Comparison of ENCODE assay signal across 18 cellular contexts in the genomic region with DNA sequence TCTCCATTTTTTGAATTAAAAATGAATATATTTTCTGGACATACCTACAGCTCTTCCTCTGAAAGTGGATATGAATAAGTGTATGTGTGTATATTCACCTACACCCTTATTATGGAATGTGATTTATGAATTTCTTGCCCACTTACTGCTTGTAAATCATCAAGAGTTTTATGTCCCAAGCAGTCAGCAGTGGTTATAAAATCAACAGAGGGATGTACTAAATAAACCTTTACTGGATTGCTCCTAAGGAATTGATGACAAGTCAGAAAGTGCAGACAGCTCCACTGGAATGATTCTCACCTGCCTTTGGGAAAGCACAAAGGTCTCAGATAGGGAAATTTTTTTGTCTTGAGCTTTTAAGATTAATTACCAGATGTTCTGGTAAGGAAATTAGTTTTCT. TPM values are rescaled to one million over a fixed set of nuclear protein-coding genes. Genes with fewer than 3 reads are reported as not detected.
DNase-seq lines count a peak whose midpoint lies in the region; ATAC-seq, FAIRE-seq and TF ChIP-seq lines count a peak whose summit lies in the region.
"Had no signal": no experiment of that assay in that cellular context is flagged by ENCODE, and none has a peak within 500 bp of the region (broad histone marks: within the 10 kb centered on the region; RNA-seq: fewer than 3 reads in every experiment).

No MANE protein-coding gene starts in this region.

- intact Hi-C loops in PC-3 (cut with micrococcal nuclease) = no loop called here
- intact Hi-C loops in MCF 10A (cut with micrococcal nuclease) = no loop called here

- ATAC-seq in A549 = no peak
- peak; percentile 61 for ATAC-seq in PC-3
- ATAC-seq: K562 had no signal

- TF ChIP-seq EP300 in A549 (IDR thresholded peaks at IDR 0.05) = no peak
- TF ChIP-seq EP300 in tibial nerve (IDR thresholded peaks at IDR 0.05) = no peak

- no peaks in the 10 kb centered on the region for H3F3A ChIP-seq in PC-3 (ENCODE audit: low read length, unreplicated experiment)

- peaks cover 6% of the 10 kb centered on the region for H3K9me3 Mint-ChIP-seq in MCF 10A (ENCODE audit: unreplicated experiment)

- H3K4me1 ChIP-seq in A549 (no peaks in the 10 kb centered on the region), PC-3 (ENCODE audit: insufficient read depth, low read length) (peaks cover 6% of the 10 kb centered on the region; the same call in 1 of the 2 replicates), small intestine (ENCODE audit: control insufficient read depth in 2 of 2, insufficient read depth in 1 of 2, low read depth in 1 of 2, low read length in 1 of 2) (peaks cover 0 to 2% of the 10 kb centered on the region in 2 donors), tibial nerve (no peaks in the 10 kb centered on the region)
- H3K4me1 ChIP-seq: HAP-1 had no signal

- FAIRE-seq in A549 (lab: Jason Lieb, UNC) (peak; percentile 18), small intestine (lab: Jason Lieb, UNC) (no peak)
- FAIRE-seq: GM18507, K562 had no signal

- TF ChIP-seq CTCF in A549 (IDR thresholded peaks at IDR 0.05) = no peak
- TF ChIP-seq CTCF in PC-3 (conservative IDR thresholded peaks at IDR 0.05; ENCODE audit: low read depth, low read length) = no peak
- no peak for TF ChIP-seq CTCF in MCF 10A (IDR thresholded peaks at IDR 0.05; ENCODE audit: unreplicated experiment)
- no peak for TF ChIP-seq CTCF in tibial nerve (IDR thresholded peaks at IDR 0.05)

- H3K4me2 ChIP-seq in A549 (no peak overlapping the region), PC-3 (ENCODE audit: low read length) (no peak overlapping the region)
- H3K4me2 ChIP-seq: BLaER1 had no signal

- H2AFZ ChIP-seq in PC-3 (ENCODE audit: low read length) = no peak overlapping the region

- TF ChIP-seq RAD21 in A549 (conservative IDR thresholded peaks at IDR 0.05 in 1 of 2, IDR thresholded peaks at IDR 0.05 in 1 of 2) = no peak

- POLR2A ChIA-PET in A549 (lab: Yijun Ruan, JAX) (no interaction called here), PC-3 (lab: Charles Lee; ENCODE audit: unreplicated experiment) (interaction anchor here (0.6 to 0.7 kb wide), 2 partner anchors 113 to 349 kb away, joined by 4 to 5 read pairs; no protein-coding TSS in a partner anchor), MCF 10A (lab: Yijun Ruan, JAX) (no interaction called here)

- DNase-seq in A549 (ENCODE audit: low read depth in 1 of 2, low spot score in 1 of 2) = no peak
- peak; percentile 22 for DNase-seq in PC-3
- DNase-seq in left kidney (ENCODE audit: low read depth, low spot score) = peak; percentile 34
- DNase-seq in small intestine = peak; percentile 77
- DNase-seq in GM19240 (ENCODE audit: insufficient read length, low spot score) = no peak
- no peak for DNase-seq in MCF 10A (ENCODE audit: unreplicated experiment)
- DNase-seq in tibial nerve (ENCODE audit: low spot score in 2 of 2) = no peak
- DNase-seq: AML-193; CD8-positive, alpha-beta memory T cell; DMS53; GF-D8; GOT3 had no signal

- peaks cover 14% of the 10 kb centered on the region; the same call in 2 of the 3 replicates for H3K9me3 ChIP-seq in A549
- no peaks in the 10 kb centered on the region for H3K9me3 ChIP-seq in PC-3 (ENCODE audit: low read length)
- no peaks in the 10 kb centered on the region for H3K9me3 ChIP-seq in small intestine (ENCODE audit: control insufficient read depth, low read depth)
- H3K9me3 ChIP-seq in tibial nerve = peaks cover 0 to 8% (median 0%) of the 10 kb centered on the region in 4 donors
- H3K9me3 ChIP-seq: HAP-1 had no signal

- H3K27me3 ChIP-seq in PC-3 (ENCODE audit: low read length) = no peaks in the 10 kb centered on the region
- peaks cover 0 to 5% of the 10 kb centered on the region in 2 donors for H3K27me3 ChIP-seq in small intestine (ENCODE audit: control insufficient read depth in 2 of 2, insufficient read depth in 2 of 2, low read length in 2 of 2)
- H3K27me3 ChIP-seq in tibial nerve = no peaks in the 10 kb centered on the region
- H3K27me3 ChIP-seq: BLaER1 had no signal

- H3K27ac ChIP-seq in A549 (no peak overlapping the region), PC-3 (ENCODE audit: low read length) (no peak overlapping the region), small intestine (ENCODE audit: low read depth in 1 of 2, low read length in 1 of 2) (no peak overlapping the region), tibial nerve (no peak overlapping the region)
- H3K27ac ChIP-seq: 22Rv1, BLaER1, HL-60 had no signal

- H3K36me3 ChIP-seq in PC-3 (ENCODE audit: low read depth, low read length) = no peaks in the 10 kb centered on the region
- no peaks in the 10 kb centered on the region for H3K36me3 ChIP-seq in small intestine (ENCODE audit: control insufficient read depth in 2 of 2, insufficient read depth in 2 of 2, low read length in 2 of 2)
- H3K36me3 ChIP-seq in tibial nerve = no peaks in the 10 kb centered on the region
- H3K36me3 ChIP-seq: BLaER1, HAP-1 had no signal

- no peaks in the 10 kb centered on the region for H3K27me3 Mint-ChIP-seq in MCF 10A (ENCODE audit: insufficient read depth, unreplicated experiment)

- H3K79me2 ChIP-seq in PC-3 (ENCODE audit: low read length) = no peaks in the 10 kb centered on the region

- no peak overlapping the region for H3K9ac ChIP-seq in PC-3 (ENCODE audit: low read length)
- H3K9ac ChIP-seq: BLaER1 had no signal

- H3K4me3 ChIP-seq in A549 (no peak overlapping the region), PC-3 (ENCODE audit: low read length) (no peak overlapping the region), small intestine (ENCODE audit: low read depth in 1 of 2, low read length in 2 of 2) (no peak overlapping the region), tibial nerve (no peak overlapping the region)
- H3K4me3 ChIP-seq: BLaER1, HAP-1, K562 had no signal

- H3K27ac Mint-ChIP-seq in MCF 10A (ENCODE audit: low read depth, unreplicated experiment) = no peak overlapping the region
- H3K27ac Mint-ChIP-seq: CD8-positive, alpha-beta memory T cell had no signal

- H3K4me1 Mint-ChIP-seq in MCF 10A (ENCODE audit: insufficient read depth, unreplicated experiment) = no peaks in the 10 kb centered on the region
- H3K4me1 Mint-ChIP-seq: CD8-positive, alpha-beta memory T cell had no signal

- H3K36me3 Mint-ChIP-seq in MCF 10A (ENCODE audit: insufficient read depth, unreplicated experiment) = no peaks in the 10 kb centered on the region

- H3K9me2 ChIP-seq in PC-3 (replicated peaks; ENCODE audit: low read length) = no peaks in the 10 kb centered on the region

- no peak overlapping the region for H3K4me3 Mint-ChIP-seq in MCF 10A (ENCODE audit: unreplicated experiment)
- H3K4me3 Mint-ChIP-seq: CD8-positive, alpha-beta memory T cell had no signal

- BruUV-seq in PC-3 (replicated peaks; lab: Mats Ljungman, UMichigan) (no TSS peak), MCF 10A (replicated peaks; lab: Mats Ljungman, UMichigan) (no TSS peak)

- TF ChIP-seq POLR2A in A549 (IDR thresholded peaks at IDR 0.05; ENCODE audit: low read length) = no peak
- no peak for TF ChIP-seq POLR2A in tibial nerve (IDR thresholded peaks at IDR 0.05)

- H4K20me1 ChIP-seq in PC-3 (ENCODE audit: low read length) = no peaks in the 10 kb centered on the region
- H4K20me1 ChIP-seq: BLaER1 had no signal

- CTCF ChIA-PET in A549 (lab: Yijun Ruan, JAX) = interaction anchor here (0.6 to 1.7 kb wide), 7 partner anchors 11 to 269 kb away, joined by 3 to 6 read pairs (median 3); no protein-coding TSS in a partner anchor
- CTCF ChIA-PET in PC-3 (lab: Charles Lee) = no interaction called here
- CTCF ChIA-PET in MCF 10A (lab: Yijun Ruan, JAX) = interaction anchor here (0.7 kb wide), 2 partner anchors 13 to 56 kb away, joined by 3 to 5 read pairs; no protein-coding TSS in a partner anchor

TF ChIP-seq in A549, 52 proteins besides CTCF, POLR2A, EP300 and RAD21 (continues in another document):
- TF ChIP-seq MYC (IDR thresholded peaks at IDR 0.05; ENCODE audit: borderline replicate concordance, low read length) (no peak), POLR2AphosphoS2 (conservative IDR thresholded peaks at IDR 0.05; ENCODE audit: low read length) (no peak), E2F6 (IDR thresholded peaks at IDR 0.05; ENCODE audit: borderline replicate concordance, low read depth) (no peak), GATA3 (IDR thresholded peaks at IDR 0.05; ENCODE audit: borderline replicate concordance) (no peak), PHF8 (IDR thresholded peaks at IDR 0.05; ENCODE audit: borderline replicate concordance, low read depth) (no peak), KDM1A (IDR thresholded peaks at IDR 0.05; ENCODE audit: low read depth) (no peak), NR3C1 (IDR thresholded peaks at IDR 0.05) (no peak)
- TF ChIP-seq, protein P1, sequence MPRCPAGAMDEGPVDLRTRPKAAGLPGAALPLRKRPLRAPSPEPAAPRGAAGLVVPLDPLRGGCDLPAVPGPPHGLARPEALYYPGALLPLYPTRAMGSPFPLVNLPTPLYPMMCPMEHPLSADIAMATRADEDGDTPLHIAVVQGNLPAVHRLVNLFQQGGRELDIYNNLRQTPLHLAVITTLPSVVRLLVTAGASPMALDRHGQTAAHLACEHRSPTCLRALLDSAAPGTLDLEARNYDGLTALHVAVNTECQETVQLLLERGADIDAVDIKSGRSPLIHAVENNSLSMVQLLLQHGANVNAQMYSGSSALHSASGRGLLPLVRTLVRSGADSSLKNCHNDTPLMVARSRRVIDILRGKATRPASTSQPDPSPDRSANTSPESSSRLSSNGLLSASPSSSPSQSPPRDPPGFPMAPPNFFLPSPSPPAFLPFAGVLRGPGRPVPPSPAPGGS (IDR thresholded peaks at IDR 0.05) = no peak
- TF ChIP-seq, protein P2, sequence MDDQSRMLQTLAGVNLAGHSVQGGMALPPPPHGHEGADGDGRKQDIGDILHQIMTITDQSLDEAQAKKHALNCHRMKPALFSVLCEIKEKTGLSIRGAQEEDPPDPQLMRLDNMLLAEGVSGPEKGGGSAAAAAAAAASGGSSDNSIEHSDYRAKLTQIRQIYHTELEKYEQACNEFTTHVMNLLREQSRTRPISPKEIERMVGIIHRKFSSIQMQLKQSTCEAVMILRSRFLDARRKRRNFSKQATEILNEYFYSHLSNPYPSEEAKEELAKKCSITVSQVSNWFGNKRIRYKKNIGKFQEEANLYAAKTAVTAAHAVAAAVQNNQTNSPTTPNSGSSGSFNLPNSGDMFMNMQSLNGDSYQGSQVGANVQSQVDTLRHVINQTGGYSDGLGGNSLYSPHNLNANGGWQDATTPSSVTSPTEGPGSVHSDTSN (IDR thresholded peaks at IDR 0.05) = no peak

RNA-seq across cellular contexts. Expression of gene TMEM174, which starts 9.3 kb away (rescaled TPM):
- polyA plus RNA-seq in A549 (2011; rRNA removed) (not detected in 2 replicates), A549 (2017; fragmentation: RNase III; extraction: RNeasy Plus Mini Kit Qiagen cat#74134 plus additional on column Dnase treatment) (not detected in 3 replicates), small intestine (not detected)
- polyA plus RNA-seq in A549 (2012; cell fraction: cytosol; rRNA removed) = not detected in 2 replicates
- not detected in 2 replicates for polyA plus RNA-seq in A549 (2012; cell fraction: nucleus; rRNA removed)
- polyA minus RNA-seq in A549 (2011; rRNA and poly(A)+ RNA removed) = not detected in 2 replicates
- total RNA-seq in PC-3 (2014; rRNA removed) (not detected in 2 replicates), MCF 10A (2022) (not detected in 2 replicates), tibial nerve (not detected)
- total RNA-seq: CD8-positive, alpha-beta memory T cell; K562 had no signal
- polyA plus RNA-seq: CD8-positive, alpha-beta memory T cell; K562 had no signal

Comparison
In these comparisons a context has a peak if more than half of its experiments do, and no peak if none do; other contexts are left out.
1. DNase-seq: peak in PC-3 (single experiment), left kidney (single experiment) and small intestine (single experiment); none in A549 (0 of 2), GM19240 (single experiment), MCF 10A (single experiment) and tibial nerve (0 of 2).